8 cellular contexts compared by ENCODE assay signal in the genomic region with DNA sequence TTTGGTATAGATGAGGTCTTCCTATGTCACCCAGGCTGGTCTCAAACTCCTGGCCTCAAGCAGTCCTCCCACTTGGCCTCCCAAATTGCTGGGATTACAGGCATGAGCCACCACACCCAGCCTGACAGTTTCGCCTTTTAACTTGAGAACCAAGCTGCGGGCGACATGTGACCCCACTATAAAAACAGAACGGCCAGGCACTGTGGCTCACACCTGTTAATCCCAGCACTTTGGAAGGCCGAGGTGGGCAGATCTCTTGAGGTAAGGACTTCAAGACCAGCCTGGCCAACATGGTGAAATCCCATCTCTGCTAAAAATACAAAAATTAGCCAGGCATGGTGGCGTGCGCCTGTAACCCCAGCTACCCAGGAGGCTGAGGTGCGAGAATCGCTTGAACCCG. TPM values are rescaled to one million over a fixed set of nuclear protein-coding genes. Genes with fewer than 3 reads are reported as not detected.
DNase-seq lines count a peak whose midpoint lies in the region; ATAC-seq and TF ChIP-seq lines count a peak whose summit lies in the region.
"Not testable (repeated sequence)": the region's sequence is repeated elsewhere in the genome, so short reads cannot be mapped to it uniquely, and the experiment has no call there.

No MANE protein-coding gene starts in this region.

- H3K36me3 ChIP-seq in right atrium auricular region (peaks cover 15% of the 10 kb centered on the region), neutrophil (peaks cover 11% of the 10 kb centered on the region)
- not testable (repeated sequence) for H3K36me3 ChIP-seq in right lobe of liver; subcutaneous abdominal adipose tissue (ENCODE audit: control insufficient read depth in 5 of 5, insufficient read depth in 5 of 5, low read length in 5 of 5); vagina

- H3K27ac ChIP-seq in C4-2B (peak overlapping the region; percentile 92), coronary artery (peak overlapping the region; percentile 80 to 91), right atrium auricular region (peak overlapping the region; percentile 86 to 91), right lobe of liver (peak overlapping the region; percentile 87 to 91 (median 89)), neutrophil (peak overlapping the region; percentile 96), subcutaneous abdominal adipose tissue (ENCODE audit: low read depth, low read length) (peak overlapping the region; percentile 30), vagina (peak overlapping the region; percentile 40)

- intact Hi-C loops in right lobe of liver (cut with DNase I); vagina (cut with DNase I): not testable (repeated sequence)

- H3K27me3 ChIP-seq in right atrium auricular region; right lobe of liver; neutrophil; subcutaneous abdominal adipose tissue (ENCODE audit: control insufficient read depth in 5 of 5, insufficient read depth in 4 of 5, low read length in 5 of 5); vagina: not testable (repeated sequence)

- not testable (repeated sequence) for TF ChIP-seq POLR2A in right lobe of liver (IDR thresholded peaks at IDR 0.05); vagina (IDR thresholded peaks at IDR 0.05)

- not testable (repeated sequence) for TF ChIP-seq CTCF in C4-2B (conservative IDR thresholded peaks at IDR 0.05); coronary artery (IDR thresholded peaks at IDR 0.05); right atrium auricular region (IDR thresholded peaks at IDR 0.05); right lobe of liver (IDR thresholded peaks at IDR 0.05); neutrophil (IDR thresholded peaks at IDR 0.05); vagina (IDR thresholded peaks at IDR 0.05)

- 88% methylated on average over 3 of the region's 10 CpGs for WGBS in right lobe of liver (ENCODE audit: insufficient coverage, low coverage, low lambda C conversion rate, missing lambda C conversion rate)

- not testable (repeated sequence) for DNase-seq in T-helper 17 cell; coronary artery (ENCODE audit: low spot score); right atrium auricular region (ENCODE audit: low spot score); right lobe of liver; vagina (ENCODE audit: extremely low spot score in 2 of 2)

- H3K4me3 ChIP-seq in coronary artery; right atrium auricular region; right lobe of liver; subcutaneous abdominal adipose tissue (ENCODE audit: low read depth in 1 of 5, low read length in 5 of 5); vagina: not testable (repeated sequence)
- peak overlapping the region in 1 of 2 experiments; percentile 37 for H3K4me3 ChIP-seq in neutrophil (ENCODE audit: low read depth in 1 of 2, low read length in 1 of 2)

- not testable (repeated sequence) for H3K9me3 ChIP-seq in T-helper 17 cell (ENCODE audit: control insufficient read depth, low read length, poor library complexity, severe bottlenecking); right atrium auricular region; right lobe of liver; neutrophil; subcutaneous abdominal adipose tissue (ENCODE audit: control insufficient read depth in 5 of 5, low read length in 5 of 5); vagina

- not testable (repeated sequence) for H3K4me3 Mint-ChIP-seq in T-helper 17 cell

- H3K4me1 ChIP-seq in right atrium auricular region (peaks cover 0 to 91% of the 10 kb centered on the region in 2 donors), right lobe of liver (peaks cover 0 to 70% (median 26%) of the 10 kb centered on the region in 4 donors), neutrophil (ENCODE audit: control insufficient read depth in 1 of 2, insufficient read depth in 1 of 2, low read depth in 1 of 2, low read length in 1 of 2) (peaks cover 75 to 96% of the 10 kb centered on the region in 2 experiments), subcutaneous abdominal adipose tissue (ENCODE audit: control insufficient read depth in 5 of 5, insufficient read depth in 5 of 5, low read length in 5 of 5) (peaks cover 21 to 75% (median 50%) of the 10 kb centered on the region in 5 donors), vagina (peaks cover 93% of the 10 kb centered on the region)

- H3K27ac Mint-ChIP-seq in T-helper 17 cell = peak overlapping the region; percentile 34

- not testable (repeated sequence) for H3K9ac ChIP-seq in subcutaneous abdominal adipose tissue (ENCODE audit: low read length in 5 of 5)

- H3K4me1 Mint-ChIP-seq in T-helper 17 cell = peaks cover 20% of the 10 kb centered on the region

- H3K27me3 Mint-ChIP-seq in T-helper 17 cell = not testable (repeated sequence)

- H3K36me3 Mint-ChIP-seq in T-helper 17 cell (ENCODE audit: low read depth) = not testable (repeated sequence)

- ATAC-seq in T-helper 17 cell, right lobe of liver: not testable (repeated sequence)

RNA-seq across cellular contexts. Expression of gene ABHD2, which starts 52.9 kb away (rescaled TPM):
- total RNA-seq in T-helper 17 cell (10 to 100 TPM; 55.6 to 58.2 TPM), right atrium auricular region (100 to 1,000 TPM; 115 to 118 TPM), right lobe of liver (100 to 1,000 TPM; 136 to 392 (median 315) TPM), vagina (33.6 TPM)

Comparison
In these comparisons a context has a peak if more than half of its experiments do, and no peak if none do; other contexts are left out.
1. H3K27ac ChIP-seq: peak in every context shown above with its lines; median percentile 96 in neutrophil; 92 in C4-2B; 89 in right lobe of liver; 88 in right atrium auricular region; 86 in coronary artery; 40 in vagina; 30 in subcutaneous abdominal adipose tissue.